ENCODE assay signal across 16 cellular contexts in the genomic region with DNA sequence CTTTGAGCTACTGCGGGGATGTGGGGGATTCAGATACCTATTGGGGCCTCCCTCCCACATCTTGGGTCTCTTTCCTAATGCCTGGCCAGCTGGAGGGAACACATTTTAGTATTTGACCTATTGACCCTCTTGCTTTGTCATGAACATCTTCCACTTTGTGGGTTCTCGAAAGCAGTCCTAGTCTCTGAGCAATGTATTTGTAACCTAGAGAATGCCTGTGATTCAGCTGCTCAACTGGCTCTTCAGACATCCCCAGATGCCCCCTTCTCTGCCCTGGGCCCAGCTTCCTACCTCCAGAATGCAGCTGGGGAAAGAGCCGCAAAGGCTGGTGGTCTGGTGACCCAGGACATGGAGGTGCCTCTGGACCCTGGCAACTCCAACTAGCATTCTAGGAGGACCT. TPM values are rescaled to one million over a fixed set of nuclear protein-coding genes. Genes with fewer than 3 reads are reported as not detected.
DNase-seq lines count a peak whose midpoint lies in the region; TF ChIP-seq lines count a peak whose summit lies in the region.
"Had no signal": no experiment of that assay in that cellular context is flagged by ENCODE, and none has a peak within 500 bp of the region (broad histone marks: within the 10 kb centered on the region; RNA-seq: fewer than 3 reads in every experiment).

No MANE protein-coding gene starts in this region.

- no peak overlapping the region for H2BK120ac ChIP-seq in neuronal stem cell (ENCODE audit: low read depth, low read length)

- in situ Hi-C loops in astrocyte of the spinal cord (cut with HindIII; ENCODE audit: low sequenced_read_pairs) = no loop called here

- TF ChIP-seq CTCF in BJ (IDR thresholded peaks at IDR 0.05; ENCODE audit: insufficient read depth, low read depth, low read length) (no peak), astrocyte of the spinal cord (IDR thresholded peaks at IDR 0.05; ENCODE audit: low read depth, low read length) (no peak), colonic mucosa (IDR thresholded peaks at IDR 0.05) (no peak)

- CTCF ChIA-PET in BJ (lab: Yijun Ruan, JAX) = interaction anchor here (1.0 to 9.6 kb wide), 7 partner anchors 15 to 594 kb away, joined by 3 to 162 read pairs (median 7); no protein-coding TSS in a partner anchor

- H2BK15ac ChIP-seq in neuronal stem cell (ENCODE audit: low read length) = no peak overlapping the region

- H3K4me3 ChIP-seq in BJ (ENCODE audit: low read depth, low read length) = no peak overlapping the region
- H3K4me3 ChIP-seq in astrocyte of the spinal cord (ENCODE audit: low read depth, low read length) = no peak overlapping the region
- no peak overlapping the region for H3K4me3 ChIP-seq in neuronal stem cell (ENCODE audit: low read length in 2 of 2)
- H3K4me3 ChIP-seq in colonic mucosa = no peak overlapping the region
- H3K4me3 ChIP-seq: lower lobe of right lung, testis had no signal

- H3K79me1 ChIP-seq in neuronal stem cell (ENCODE audit: low read depth, low read length) = no peaks in the 10 kb centered on the region

- H3K36me3 ChIP-seq in BJ (ENCODE audit: control insufficient read depth, insufficient read depth, low read length) (peaks cover 2% of the 10 kb centered on the region; the same call in 1 of the 2 replicates), neuronal stem cell (replicated peaks in 1 of 2; ENCODE audit: control insufficient read depth in 2 of 2, insufficient read depth in 2 of 2, low read length in 2 of 2) (peaks cover 12 to 28% of the 10 kb centered on the region in 2 donors), colonic mucosa (no peaks in the 10 kb centered on the region)

- H4K91ac ChIP-seq in neuronal stem cell (ENCODE audit: low read depth, low read length, poor library complexity) = no peak overlapping the region

- H3K9me3 ChIP-seq in neuronal stem cell (replicated peaks in 1 of 2; ENCODE audit: control insufficient read depth in 2 of 2, insufficient read depth in 1 of 2, low read depth in 1 of 2, low read length in 2 of 2) (no peaks in the 10 kb centered on the region), colonic mucosa (no peaks in the 10 kb centered on the region)
- H3K9me3 ChIP-seq: lower lobe of right lung, testis had no signal

- no peak overlapping the region for H3K14ac ChIP-seq in neuronal stem cell (ENCODE audit: low read length)

- H3K27ac ChIP-seq in neuronal stem cell (replicated peaks; ENCODE audit: low read length) (peak overlapping the region; percentile 3), colonic mucosa (no peak overlapping the region)
- H3K27ac ChIP-seq: lower lobe of right lung, testis had no signal

- no peak overlapping the region for H2AFZ ChIP-seq in neuronal stem cell (ENCODE audit: low read length)

- H3K18ac ChIP-seq in neuronal stem cell (ENCODE audit: low read length) = no peak overlapping the region

- H3K23ac ChIP-seq in neuronal stem cell (ENCODE audit: low read depth, low read length, poor library complexity) = no peak overlapping the region

- peak; percentile 8 for DNase-seq in BJ (ENCODE audit: low read depth)
- peak; percentile 71 for DNase-seq in HS-5 (ENCODE audit: low read depth)
- peak; percentile 13 for DNase-seq in astrocyte of the spinal cord (ENCODE audit: low read depth, low spot score)
- DNase-seq in neuronal stem cell (ENCODE audit: low spot score) = no peak
- no peak for DNase-seq in colonic mucosa
- no peak for DNase-seq in NCI-H2081 (lab: John Stamatoyannopoulos, UW)
- DNase-seq in dedifferentiated amniotic fluid mesenchymal stem cell (ENCODE audit: extremely low spot score) = no peak
- no peak for DNase-seq in activated CD8-positive, alpha-beta memory T cell treated with anti-CD3 and anti-CD28 coated beads, Interleukin-2, amount 50 U/mL, for 4 hours
- DNase-seq: activated CD4-positive, CD25-positive, alpha-beta regulatory T cell treated with anti-CD3 and anti-CD28 coated beads, Interleukin-2, amount 50 U/mL, for 72 hours; CD8-positive, alpha-beta memory T cell; lower lobe of right lung; NCI-H1436; NCI-H524; right cardiac atrium; RPMI8226; testis had no signal

- no peak overlapping the region for H2AK5ac ChIP-seq in neuronal stem cell (ENCODE audit: low read depth, low read length)

- H3K9ac ChIP-seq in neuronal stem cell (ENCODE audit: low read depth, low read length, poor library complexity) = no peak overlapping the region
- no peak overlapping the region for H3K9ac ChIP-seq in colonic mucosa (ENCODE audit: low read depth in 2 of 2, low read length in 2 of 2)

- no CpG with 5 or more reads among the region's 3 CpGs for WGBS in neuronal stem cell (ENCODE audit: extremely low coverage in 2 of 2, insufficient read length in 2 of 2, insufficient replicate concordance in 1 of 2), 2 donors

- POLR2A ChIA-PET in BJ (lab: Charles Lee) = interaction anchor here (0.6 kb wide), 1 partner anchor 382 kb away, joined by 5 read pairs; no protein-coding TSS in a partner anchor

- no peak overlapping the region for H2BK5ac ChIP-seq in neuronal stem cell (ENCODE audit: low read length)

- intact Hi-C loops in colonic mucosa (cut with DNase I) = no loop called here

- H3K27me3 ChIP-seq in BJ (ENCODE audit: control insufficient read depth, insufficient read depth, low read length) (no peaks in the 10 kb centered on the region), neuronal stem cell (ENCODE audit: control insufficient read depth in 3 of 3, insufficient read depth in 3 of 3, low read depth in 1 of 3, low read length in 3 of 3) (no peaks in the 10 kb centered on the region), colonic mucosa (no peaks in the 10 kb centered on the region)
- H3K27me3 ChIP-seq: testis had no signal

- peaks cover 0 to 3% of the 10 kb centered on the region in 2 donors for H3K4me1 ChIP-seq in neuronal stem cell (ENCODE audit: control insufficient read depth in 2 of 2, insufficient read depth in 1 of 2, low read depth in 1 of 2, low read length in 2 of 2)
- no peaks in the 10 kb centered on the region for H3K4me1 ChIP-seq in colonic mucosa
- H3K4me1 ChIP-seq: lower lobe of right lung, testis had no signal

- H3K4me2 ChIP-seq in neuronal stem cell (ENCODE audit: insufficient read depth, low read length, poor library complexity, severe bottlenecking) = no peak overlapping the region

- H3K4ac ChIP-seq in neuronal stem cell (ENCODE audit: low read length) = no peak overlapping the region

- H4K8ac ChIP-seq in neuronal stem cell (ENCODE audit: low read depth, low read length) = peak overlapping the region; percentile 45

- no peak overlapping the region for H2BK12ac ChIP-seq in neuronal stem cell (ENCODE audit: low read length)

RNA-seq across cellular contexts. Expression of gene APTX, which starts 32.2 kb away (rescaled TPM):
- 24.0 and 38.3 TPM in 2 replicates for polyA plus RNA-seq in BJ (2011; rRNA removed)
- 10.3 and 12.9 TPM in 2 replicates for polyA minus RNA-seq in BJ (2011; rRNA and poly(A)+ RNA removed)
- polyA plus RNA-seq in neuronal stem cell (2013, experiment 1 of 2) = 47.0 TPM
- polyA plus RNA-seq in neuronal stem cell (2013, experiment 2 of 2) = 49.5 TPM
- 10 to 100 TPM; 22.6 to 33.3 TPM for total RNA-seq in colonic mucosa

RNA-seq across cellular contexts. Expression of gene DNAJA1, which starts 55.8 kb away (rescaled TPM):
- polyA plus RNA-seq in BJ (2011; rRNA removed) = 49.7 and 108 TPM in 2 replicates
- 51.9 and 60.4 TPM in 2 replicates for polyA minus RNA-seq in BJ (2011; rRNA and poly(A)+ RNA removed)
- 153 TPM for polyA plus RNA-seq in neuronal stem cell (2013, experiment 1 of 2)
- polyA plus RNA-seq in neuronal stem cell (2013, experiment 2 of 2) = 152 TPM
- total RNA-seq in colonic mucosa = 10 to 100 TPM; 66.4 to 93.6 TPM

Comparison
In these comparisons a context has a peak if more than half of its experiments do, and no peak if none do; other contexts are left out.
1. DNase-seq: peak in BJ (single experiment), HS-5 (single experiment) and astrocyte of the spinal cord (single experiment); none in neuronal stem cell (single experiment), colonic mucosa (single experiment), NCI-H2081 (0 of 2), dedifferentiated amniotic fluid mesenchymal stem cell (single experiment) and activated CD8-positive, alpha-beta memory T cell treated with anti-CD3 and anti-CD28 coated beads, Interleukin-2, amount 50 U/mL, for 4 hours (single experiment).